ENCODE assay signal across 8 cellular contexts in the genomic region with DNA sequence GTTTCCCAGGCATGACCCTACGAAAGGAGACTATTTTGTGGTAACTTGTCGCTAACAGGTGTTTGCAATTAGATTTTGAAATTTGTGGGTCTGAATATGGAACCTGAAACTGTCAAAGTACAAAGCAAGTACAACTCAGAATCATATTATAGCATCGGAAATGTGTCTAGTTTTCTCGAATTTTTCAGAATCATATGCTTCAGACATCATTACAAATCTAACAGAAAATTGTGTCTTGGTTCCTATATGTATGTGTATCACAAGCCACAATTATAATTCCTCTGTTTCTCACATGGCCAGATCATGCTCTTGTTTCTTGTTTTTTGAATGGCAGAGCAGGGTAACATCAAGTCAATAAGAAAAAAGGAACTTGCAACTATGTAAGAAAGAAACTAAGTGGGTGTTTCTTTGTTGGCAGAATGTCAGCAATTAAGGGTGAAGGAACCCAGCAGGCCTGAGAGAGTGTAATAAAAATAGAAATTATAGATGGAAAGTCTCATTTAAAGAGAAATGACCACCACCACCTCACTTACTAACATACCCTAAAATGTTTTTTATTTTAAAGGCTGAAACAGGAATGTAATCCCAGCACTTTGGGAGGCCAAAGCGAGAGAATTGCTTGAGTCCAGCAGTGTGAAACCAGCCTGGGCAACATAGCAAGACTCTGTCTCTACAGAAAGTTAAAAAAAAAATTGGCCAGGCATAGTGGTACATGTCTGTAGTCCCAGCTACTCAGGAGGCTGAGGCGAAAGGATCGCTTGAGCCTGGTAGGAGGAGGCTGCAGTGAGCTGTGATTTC. TPM values are rescaled to one million over a fixed set of nuclear protein-coding genes. Genes with fewer than 3 reads are reported as not detected.
DNase-seq lines count a peak whose midpoint lies in the region; ATAC-seq and TF ChIP-seq lines count a peak whose summit lies in the region.

No MANE protein-coding gene starts in this region.

- H2AFZ ChIP-seq in neuronal stem cell (ENCODE audit: low read length), result no peak overlapping the region

- H2BK12ac ChIP-seq in neuronal stem cell (ENCODE audit: low read length), result no peak overlapping the region

- H2BK15ac ChIP-seq in neuronal stem cell (ENCODE audit: low read length), result no peak overlapping the region

- H3K9ac ChIP-seq in neuronal stem cell (ENCODE audit: low read depth, low read length, poor library complexity), result no peak overlapping the region

- no peaks in the 10 kb centered on the region for H3K9me3 Mint-ChIP-seq in CD4-positive, alpha-beta memory T cell
- no peaks in the 10 kb centered on the region for H3K9me3 Mint-ChIP-seq in brain
- H3K9me3 Mint-ChIP-seq in Caco-2 (ENCODE audit: unreplicated experiment), result peaks cover 8% of the 10 kb centered on the region

- H2BK5ac ChIP-seq in neuronal stem cell (ENCODE audit: low read length), result no peak overlapping the region

- peaks cover 1 to 5% of the 10 kb centered on the region in 2 donors for H3K36me3 Mint-ChIP-seq in CD4-positive, alpha-beta memory T cell
- H3K36me3 Mint-ChIP-seq in brain, result peaks cover 2% of the 10 kb centered on the region
- no peaks in the 10 kb centered on the region for H3K36me3 Mint-ChIP-seq in Caco-2 (ENCODE audit: insufficient read depth, unreplicated experiment)

- peak; percentile 83 for ATAC-seq in GM19455 (IDR thresholded peaks at IDR 0.05; ENCODE audit: unreplicated experiment)
- peak; percentile 90 for ATAC-seq in HG03439 (IDR thresholded peaks at IDR 0.05; ENCODE audit: unreplicated experiment)

- H4K91ac ChIP-seq in neuronal stem cell (ENCODE audit: low read depth, low read length, poor library complexity), result no peak overlapping the region

- no peaks in the 10 kb centered on the region for H3K27me3 ChIP-seq in CD4-positive, alpha-beta memory T cell (ENCODE audit: insufficient read depth, low read length)
- H3K27me3 ChIP-seq in spleen (replicated peaks in 1 of 7) (no peaks in the 10 kb centered on the region), Caco-2 (replicated peaks; ENCODE audit: control insufficient read depth, insufficient read depth, low read length) (no peaks in the 10 kb centered on the region), neuronal stem cell (ENCODE audit: control insufficient read depth in 3 of 3, insufficient read depth in 3 of 3, low read depth in 1 of 3, low read length in 3 of 3) (no peaks in the 10 kb centered on the region)

- H3K9me3 ChIP-seq in CD4-positive, alpha-beta memory T cell (ENCODE audit: control insufficient read depth in 1 of 2, low read length in 2 of 2), result no peaks in the 10 kb centered on the region
- H3K9me3 ChIP-seq in spleen, result no peaks in the 10 kb centered on the region
- H3K9me3 ChIP-seq in Caco-2, result no peaks in the 10 kb centered on the region
- no peaks in the 10 kb centered on the region for H3K9me3 ChIP-seq in neuronal stem cell (replicated peaks in 1 of 2; ENCODE audit: control insufficient read depth in 2 of 2, insufficient read depth in 1 of 2, low read depth in 1 of 2, low read length in 2 of 2)

- H3K4me2 ChIP-seq in neuronal stem cell (ENCODE audit: insufficient read depth, low read length, poor library complexity, severe bottlenecking), result no peak overlapping the region

- H3K23ac ChIP-seq in neuronal stem cell (ENCODE audit: low read depth, low read length, poor library complexity), result no peak overlapping the region

- H2BK120ac ChIP-seq in neuronal stem cell (ENCODE audit: low read depth, low read length), result no peak overlapping the region

- no peak overlapping the region for H4K8ac ChIP-seq in neuronal stem cell (ENCODE audit: low read depth, low read length)

- H3K27ac Mint-ChIP-seq in CD4-positive, alpha-beta memory T cell, result peak overlapping the region; percentile 5 to 81 (median 64)
- H3K27ac Mint-ChIP-seq in brain (peak overlapping the region; percentile 1 to 98 (median 94)), Caco-2 (ENCODE audit: unreplicated experiment) (no peak overlapping the region)

- BruUV-seq in Caco-2 (replicated peaks; lab: Mats Ljungman, UMichigan), result no TSS peak

- 62 to 70% (median 64%) methylated on average over 7 of the region's 7 CpGs for WGBS in spleen, 5 donors
- WGBS in neuronal stem cell (ENCODE audit: extremely low coverage in 2 of 2, insufficient read length in 2 of 2, insufficient replicate concordance in 1 of 2), 2 donors, result no CpG with 5 or more reads among the region's 7 CpGs

- TF ChIP-seq CTCF in brain (conservative IDR thresholded peaks at IDR 0.05), result no peak
- TF ChIP-seq CTCF in spleen (IDR thresholded peaks at IDR 0.05 in 8 of 11, conservative IDR thresholded peaks at IDR 0.05 in 3 of 11), result no peak
- TF ChIP-seq CTCF in Caco-2 (IDR thresholded peaks at IDR 0.05; ENCODE audit: insufficient read depth in 1 of 2, low read depth in 1 of 2, low read length in 1 of 2, severe bottlenecking in 1 of 2, unreplicated experiment in 1 of 2), result no peak

- no peaks in the 10 kb centered on the region for H3K36me3 ChIP-seq in CD4-positive, alpha-beta memory T cell (ENCODE audit: insufficient read depth, low read length)
- H3K36me3 ChIP-seq in spleen (no peaks in the 10 kb centered on the region), Caco-2 (ENCODE audit: control insufficient read depth, insufficient read depth, low read length) (no peaks in the 10 kb centered on the region), neuronal stem cell (replicated peaks in 1 of 2; ENCODE audit: control insufficient read depth in 2 of 2, insufficient read depth in 2 of 2, low read length in 2 of 2) (no peaks in the 10 kb centered on the region)

- no peaks in the 10 kb centered on the region for H3K27me3 Mint-ChIP-seq in CD4-positive, alpha-beta memory T cell
- H3K27me3 Mint-ChIP-seq in brain (no peaks in the 10 kb centered on the region), Caco-2 (ENCODE audit: insufficient read depth, unreplicated experiment) (no peaks in the 10 kb centered on the region)

- peaks cover 50% of the 10 kb centered on the region for H3K4me1 ChIP-seq in CD4-positive, alpha-beta memory T cell (ENCODE audit: insufficient read depth, low read length)
- H3K4me1 ChIP-seq in spleen (peaks cover 11 to 42% (median 29%) of the 10 kb centered on the region in 6 donors), Caco-2 (peaks cover 42% of the 10 kb centered on the region), neuronal stem cell (ENCODE audit: control insufficient read depth in 2 of 2, insufficient read depth in 1 of 2, low read depth in 1 of 2, low read length in 2 of 2) (peaks cover 0 to 5% of the 10 kb centered on the region in 2 donors)

- CTCF ChIA-PET in CD4-positive, alpha-beta memory T cell (lab: Charles Lee; ENCODE audit: partially characterized antibody), result interaction anchor here (0.6 to 1.2 kb wide), 4 partner anchors 11 to 174 kb away, joined by 3 read pairs; a partner anchor contains a TSS
- CTCF ChIA-PET in Caco-2 (lab: Charles Lee), result no interaction called here

- H3K27ac ChIP-seq in CD4-positive, alpha-beta memory T cell (ENCODE audit: low read depth, low read length), result no peak overlapping the region
- H3K27ac ChIP-seq in spleen, result peak overlapping the region; percentile 55 to 82 (median 73)
- no peak overlapping the region for H3K27ac ChIP-seq in neuronal stem cell (replicated peaks; ENCODE audit: low read length)

- H2AK5ac ChIP-seq in neuronal stem cell (ENCODE audit: low read depth, low read length), result no peak overlapping the region

- H3K4me1 Mint-ChIP-seq in CD4-positive, alpha-beta memory T cell, result peaks cover 27 to 65% (median 37%) of the 10 kb centered on the region in 4 donors
- H3K4me1 Mint-ChIP-seq in brain (peaks cover 29% of the 10 kb centered on the region), Caco-2 (ENCODE audit: low read depth, unreplicated experiment) (peaks cover 34% of the 10 kb centered on the region)

- no peak for TF ChIP-seq POLR2A in spleen (IDR thresholded peaks at IDR 0.05)

- DNase-seq in CD4-positive, alpha-beta memory T cell, result no peak
- DNase-seq in spleen, result no peak
- DNase-seq in amygdala (lab: John Stamatoyannopoulos, UW), result no peak
- DNase-seq in Caco-2, result no peak
- no peak for DNase-seq in neuronal stem cell (ENCODE audit: low spot score)

- peak overlapping the region in 5 of 8 donors; percentile 22 to 73 (median 51) for H3K4me3 Mint-ChIP-seq in CD4-positive, alpha-beta memory T cell
- H3K4me3 Mint-ChIP-seq in brain, result no peak overlapping the region
- no peak overlapping the region for H3K4me3 Mint-ChIP-seq in Caco-2 (ENCODE audit: unreplicated experiment)

- H3K18ac ChIP-seq in neuronal stem cell (ENCODE audit: low read length), result no peak overlapping the region

- H3K4me3 ChIP-seq in CD4-positive, alpha-beta memory T cell (ENCODE audit: low read length in 2 of 2), result no peak overlapping the region
- H3K4me3 ChIP-seq in spleen, result no peak overlapping the region
- H3K4me3 ChIP-seq in Caco-2 (ENCODE audit: low read depth, low read length), result no peak overlapping the region
- H3K4me3 ChIP-seq in neuronal stem cell (ENCODE audit: low read length in 2 of 2), result no peak overlapping the region

- intact Hi-C loops in CD4-positive, alpha-beta memory T cell (cut with micrococcal nuclease), result loop anchor here (2.0 to 5.0 kb wide), 2 partner anchors 20 to 36 kb away; no protein-coding TSS in a partner anchor
- intact Hi-C loops in spleen (cut with DNase I; ENCODE audit: low total_unique reads) (no loop called here), Caco-2 (cut with micrococcal nuclease; ENCODE audit: unreplicated experiment) (no loop called here)

- H3K4ac ChIP-seq in neuronal stem cell (ENCODE audit: low read length), result no peak overlapping the region

- no peak overlapping the region for H3K14ac ChIP-seq in neuronal stem cell (ENCODE audit: low read length)

- no peaks in the 10 kb centered on the region for H3K79me1 ChIP-seq in neuronal stem cell (ENCODE audit: low read depth, low read length)

- POLR2A ChIA-PET in CD4-positive, alpha-beta memory T cell (lab: Charles Lee; ENCODE audit: partially characterized antibody), result interaction anchor here (0.8 to 1.1 kb wide), 4 partner anchors 10 to 179 kb away, joined by 3 to 5 read pairs (median 3); no protein-coding TSS in a partner anchor
- POLR2A ChIA-PET in Caco-2 (lab: Charles Lee), result no interaction called here

RNA-seq across cellular contexts. Expression of a gene that starts 51.3 kb away (rescaled TPM):
- under 1 TPM; 0.23 to 0.97 TPM for total RNA-seq in CD4-positive, alpha-beta memory T cell
- polyA plus RNA-seq in CD4-positive, alpha-beta memory T cell, result under 1 TPM; 0.21 to 0.39 TPM
- polyA plus RNA-seq in brain (ENCODE audit: insufficient read depth, low read depth, low replicate concordance), result 30.7 TPM
- total RNA-seq in spleen, result 1 to 10 TPM in 6 of 7 donors, under 1 TPM in 1; 0.85 to 3.8 (median 2.9) TPM
- 1 to 10 TPM; 1.7 to 3.1 (median 2.3) TPM for polyA plus RNA-seq in spleen
- total RNA-seq in Caco-2 (2022), result 66.5 and 83.2 TPM in 2 replicates
- 17.2 TPM for polyA plus RNA-seq in neuronal stem cell (2013, experiment 1 of 2)
- polyA plus RNA-seq in neuronal stem cell (2013, experiment 2 of 2), result 17.0 TPM

Comparison
In these comparisons a context has a peak if more than half of its experiments do, and no peak if none do; other contexts are left out.
1. H3K27ac ChIP-seq: peak in spleen (8 of 8); none in CD4-positive, alpha-beta memory T cell (single experiment) and neuronal stem cell (single experiment).
2. H3K4me3 Mint-ChIP-seq: peak in CD4-positive, alpha-beta memory T cell (5 of 8); none in brain (0 of 5) and Caco-2 (single experiment).
3. RNA of a gene that starts 51.3 kb away (total RNA-seq): 66.5 to 83.2 TPM in Caco-2; 0.85 to 3.8 TPM in spleen and 0.23 to 0.97 TPM in CD4-positive, alpha-beta memory T cell; every median in the first group is over 10 times any median in the second.